ENCODE assay signal across 12 cellular contexts in genomic region chr3:98962189-98962930, GRCh38.
DNase-seq lines count a peak whose midpoint lies in the region; TF ChIP-seq lines count a peak whose summit lies in the region.
"Had no signal": no experiment of that assay in that cellular context is flagged by ENCODE, and none has a peak within 500 bp of the region (broad histone marks: within the 10 kb centered on the region; RNA-seq: fewer than 3 reads in every experiment).

No MANE protein-coding gene starts in this region.

- no peaks in the 10 kb centered on the region for H3K4me1 ChIP-seq in esophagus squamous epithelium

- no peaks in the 10 kb centered on the region for H3K9me3 ChIP-seq in esophagus squamous epithelium

- intact Hi-C loops in esophagus squamous epithelium (cut with DNase I), result no loop called here

- H3K4me3 ChIP-seq in kidney epithelial cell (ENCODE audit: low read depth, low read length) (peak overlapping the region; percentile 12), esophagus squamous epithelium (no peak overlapping the region)

- TF ChIP-seq CTCF in kidney epithelial cell (IDR thresholded peaks at IDR 0.05; ENCODE audit: insufficient read depth, low read length, poor library complexity, severe bottlenecking) (no peak), esophagus squamous epithelium (IDR thresholded peaks at IDR 0.05) (no peak)

- WGBS in esophagus squamous epithelium, 2 donors, result 74 to 81% methylated on average over 4 of the region's 4 CpGs

- no peaks in the 10 kb centered on the region for H3K36me3 ChIP-seq in kidney epithelial cell (ENCODE audit: control insufficient read depth, insufficient read depth, low read length)
- no peaks in the 10 kb centered on the region for H3K36me3 ChIP-seq in esophagus squamous epithelium

- H3K27ac ChIP-seq in esophagus squamous epithelium, result no peak overlapping the region
- H3K27ac ChIP-seq: KMS-11 had no signal

- H3K27me3 ChIP-seq in kidney epithelial cell (ENCODE audit: control insufficient read depth, insufficient read depth, low read length), result no peaks in the 10 kb centered on the region
- H3K27me3 ChIP-seq in esophagus squamous epithelium, result no peaks in the 10 kb centered on the region

- no peak for TF ChIP-seq POLR2A in esophagus squamous epithelium (IDR thresholded peaks at IDR 0.05)

- DNase-seq in COLO829 (ENCODE audit: low spot score) (peak; percentile 83), HK-2 (ENCODE audit: unreplicated experiment) (peak; percentile 69), amniotic epithelial cell (ENCODE audit: low read depth) (peak; percentile 89), kidney epithelial cell (ENCODE audit: low read depth) (peak; percentile 98), DMS153 treated with DMSO at 0.1 percent for 48 hours (lab: John Stamatoyannopoulos, UW; ENCODE audit: unreplicated experiment) (no peak), NCI-H146 (lab: John Stamatoyannopoulos, UW) (no peak), esophagus squamous epithelium (lab: John Stamatoyannopoulos, UW) (no peak)
- DNase-seq in activated CD4-positive, CD25-positive, alpha-beta regulatory T cell treated with anti-CD3 and anti-CD28 coated beads, Interleukin-2, amount 50 U/mL, for 72 hours, result no peak
- DNase-seq: CD4-positive, alpha-beta memory T cell; natural killer cell; NCI-H524 treated with DMSO at 0.1 percent for 48 hours had no signal

Comparison
In these comparisons a context has a peak if more than half of its experiments do, and no peak if none do; other contexts are left out.
1. DNase-seq: peak in COLO829 (single experiment), HK-2 (single experiment), amniotic epithelial cell (single experiment) and kidney epithelial cell (single experiment); none in DMS153 treated with DMSO at 0.1 percent for 48 hours (single experiment), activated CD4-positive, CD25-positive, alpha-beta regulatory T cell treated with anti-CD3 and anti-CD28 coated beads, Interleukin-2, amount 50 U/mL, for 72 hours (single experiment), NCI-H146 (single experiment) and esophagus squamous epithelium (single experiment).